16 cellular contexts compared by ENCODE assay signal in the genomic region with DNA sequence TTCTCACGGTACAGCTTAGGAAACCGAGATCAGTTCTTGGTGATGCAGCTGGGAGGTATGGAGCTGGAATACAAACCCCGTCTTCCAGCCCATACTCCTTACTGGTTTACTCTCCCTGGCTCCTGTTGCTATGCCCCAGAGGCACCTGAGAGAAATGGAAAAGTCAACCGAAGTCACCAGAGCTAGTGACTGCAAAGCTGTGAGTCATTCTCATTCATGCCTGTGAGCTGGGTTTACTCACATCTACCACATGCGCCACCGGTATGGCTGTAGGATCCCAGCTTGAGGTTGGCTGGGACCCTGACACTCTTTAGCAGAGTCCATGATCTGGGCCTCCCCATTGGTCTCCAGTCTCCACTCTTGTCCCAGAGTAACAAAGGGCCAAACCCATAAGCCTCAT.
DNase-seq lines count a peak whose midpoint lies in the region; ATAC-seq, FAIRE-seq and TF ChIP-seq lines count a peak whose summit lies in the region.
"Had no signal": no experiment of that assay in that cellular context is flagged by ENCODE, and none has a peak within 500 bp of the region (broad histone marks: within the 10 kb centered on the region; RNA-seq: fewer than 3 reads in every experiment).

No MANE protein-coding gene starts in this region.

- H3K27me3 ChIP-seq in esophagus muscularis mucosa, result no peaks in the 10 kb centered on the region
- H3K27me3 ChIP-seq in skeletal muscle tissue (ENCODE audit: control insufficient read depth in 3 of 3, insufficient read depth in 3 of 3, low read length in 3 of 3), result no peaks in the 10 kb centered on the region
- H3K27me3 ChIP-seq: Peyer's patch had no signal

- H3K4me3 Mint-ChIP-seq in activated naive CD4-positive, alpha-beta T cell treated with anti-CD3 and anti-CD28 coated beads for 36 hours, result no peak overlapping the region
- H3K4me3 Mint-ChIP-seq: activated T-helper 1 cell treated with anti-CD3 and anti-CD28 coated beads, Interleukin-12 subunit alpha, Interleukin-12 subunit beta, Interleukin-2, Interleukin-4 antibody, amounts not matched to agents 30 ng/mL and 10 ng/mL and 1 ng/mL, durations not matched to agents 14 hours and 24 hours and 36 hours; HFFc6; neural crest cell; stimulated activated naive CD8-positive, alpha-beta T cell treated with anti-CD3 and anti-CD28 coated beads, Interleukin-15, Interleukin-2, amounts not matched to agents 100 ng/mL and 50 ng/mL, for 24 hours had no signal

- no peak for FAIRE-seq in RCC 7860 (lab: Jason Lieb, UNC)

- DNase-seq in activated naive CD4-positive, alpha-beta T cell treated with anti-CD3 and anti-CD28 coated beads for 36 hours, result peak; percentile 16
- DNase-seq in activated naive CD4-positive, alpha-beta T cell (lab: John Stamatoyannopoulos, UW), result no peak
- DNase-seq in RCC 7860 (ENCODE audit: low spot score) (peak; percentile 74), esophagus muscularis mucosa (ENCODE audit: extremely low spot score) (no peak), NCI-H345 (lab: John Stamatoyannopoulos, UW) (no peak), GM19238 (ENCODE audit: insufficient read length, low spot score) (no peak)
- DNase-seq: HFFc6, Kasumi-1, NCI-H146, Peyer's patch, T-helper 2 cell had no signal

- H3K4me1 Mint-ChIP-seq in activated naive CD4-positive, alpha-beta T cell treated with anti-CD3 and anti-CD28 coated beads for 36 hours (ENCODE audit: low read depth), result peaks cover 14% of the 10 kb centered on the region

- CTCF ChIA-PET in activated naive CD4-positive, alpha-beta T cell treated with anti-CD3 and anti-CD28 coated beads for 36 hours (lab: Charles Lee), result interaction anchor here (0.6 to 2.1 kb wide), 3 partner anchors 16 to 320 kb away, joined by 3 to 5 read pairs (median 4); no protein-coding TSS in a partner anchor

- TF ChIP-seq EP300 in esophagus muscularis mucosa (IDR thresholded peaks at IDR 0.05), result no peak

- H3K9me3 ChIP-seq in esophagus muscularis mucosa (no peaks in the 10 kb centered on the region), skeletal muscle tissue (ENCODE audit: control insufficient read depth in 3 of 3, low read length in 3 of 3) (no peaks in the 10 kb centered on the region)
- H3K9me3 ChIP-seq: Peyer's patch had no signal

- WGBS in esophagus muscularis mucosa, result 94% methylated on average over 6 of the region's 6 CpGs

- no peaks in the 10 kb centered on the region for H3K9me3 Mint-ChIP-seq in activated naive CD4-positive, alpha-beta T cell treated with anti-CD3 and anti-CD28 coated beads for 36 hours
- H3K9me3 Mint-ChIP-seq: activated T-helper 1 cell treated with anti-CD3 and anti-CD28 coated beads, Interleukin-12 subunit alpha, Interleukin-12 subunit beta, Interleukin-2, Interleukin-4 antibody, amounts not matched to agents 30 ng/mL and 10 ng/mL and 1 ng/mL, durations not matched to agents 14 hours and 24 hours and 36 hours; HFFc6; neural crest cell; stimulated activated naive CD8-positive, alpha-beta T cell treated with anti-CD3 and anti-CD28 coated beads, Interleukin-15, Interleukin-2, amounts not matched to agents 100 ng/mL and 50 ng/mL, for 24 hours had no signal

- intact Hi-C loops in activated naive CD4-positive, alpha-beta T cell treated with anti-CD3 and anti-CD28 coated beads for 36 hours (cut with micrococcal nuclease), result no loop called here
- intact Hi-C loops in esophagus muscularis mucosa (cut with DNase I), result no loop called here

- peak overlapping the region in 1 of 3 donors; percentile 47 for H3K9ac ChIP-seq in skeletal muscle tissue (ENCODE audit: low read depth in 1 of 3, low read length in 3 of 3)

- H3K36me3 Mint-ChIP-seq in activated naive CD4-positive, alpha-beta T cell treated with anti-CD3 and anti-CD28 coated beads for 36 hours (ENCODE audit: low read depth), result no peaks in the 10 kb centered on the region

- H3K27me3 Mint-ChIP-seq in activated naive CD4-positive, alpha-beta T cell treated with anti-CD3 and anti-CD28 coated beads for 36 hours (ENCODE audit: low read depth), result peaks cover 7% of the 10 kb centered on the region

- H3K4me3 ChIP-seq in esophagus muscularis mucosa (no peak overlapping the region), skeletal muscle tissue (ENCODE audit: low read length in 3 of 3) (no peak overlapping the region)
- H3K4me3 ChIP-seq: Peyer's patch had no signal

- H3K27ac ChIP-seq in esophagus muscularis mucosa (replicated peaks in 1 of 4) (peak overlapping the region; percentile 28 to 66 (median 44)), skeletal muscle tissue (ENCODE audit: low read depth, low read length) (peak overlapping the region; percentile 76)
- H3K27ac ChIP-seq: Peyer's patch had no signal

- H3K36me3 ChIP-seq in esophagus muscularis mucosa (peaks cover 0 to 11% (median 4%) of the 10 kb centered on the region in 4 donors), skeletal muscle tissue (ENCODE audit: control insufficient read depth in 3 of 3, insufficient read depth in 3 of 3, low read length in 3 of 3) (no peaks in the 10 kb centered on the region)
- H3K36me3 ChIP-seq: Peyer's patch had no signal

- no peak overlapping the region for H3K27ac Mint-ChIP-seq in activated naive CD4-positive, alpha-beta T cell treated with anti-CD3 and anti-CD28 coated beads for 36 hours
- H3K27ac Mint-ChIP-seq: activated T-helper 1 cell treated with anti-CD3 and anti-CD28 coated beads, Interleukin-12 subunit alpha, Interleukin-12 subunit beta, Interleukin-2, Interleukin-4 antibody, amounts not matched to agents 30 ng/mL and 10 ng/mL and 1 ng/mL, durations not matched to agents 14 hours and 24 hours and 36 hours; HFFc6; stimulated activated naive CD8-positive, alpha-beta T cell treated with anti-CD3 and anti-CD28 coated beads, Interleukin-15, Interleukin-2, amounts not matched to agents 100 ng/mL and 50 ng/mL, for 24 hours had no signal

- ATAC-seq in GM21390 (IDR thresholded peaks at IDR 0.05; ENCODE audit: unreplicated experiment), result no peak

- no peak for TF ChIP-seq POLR2A in esophagus muscularis mucosa (IDR thresholded peaks at IDR 0.05; ENCODE audit: low read depth)

- peaks cover 11 to 38% (median 33%) of the 10 kb centered on the region in 4 donors for H3K4me1 ChIP-seq in esophagus muscularis mucosa
- peaks cover 25 to 45% (median 40%) of the 10 kb centered on the region in 3 donors for H3K4me1 ChIP-seq in skeletal muscle tissue (ENCODE audit: control insufficient read depth in 3 of 3, insufficient read depth in 3 of 3, low read length in 3 of 3)
- H3K4me1 ChIP-seq: Peyer's patch had no signal

- TF ChIP-seq CTCF in esophagus muscularis mucosa (IDR thresholded peaks at IDR 0.05), result no peak

Comparison
In these comparisons a context has a peak if more than half of its experiments do, and no peak if none do; other contexts are left out.
1. DNase-seq: peak in activated naive CD4-positive, alpha-beta T cell treated with anti-CD3 and anti-CD28 coated beads for 36 hours (single experiment) and RCC 7860 (single experiment); none in activated naive CD4-positive, alpha-beta T cell (0 of 4), esophagus muscularis mucosa (single experiment), NCI-H345 (single experiment) and GM19238 (single experiment).